ENCODE assay signal across 9 cellular contexts in the genomic region with DNA sequence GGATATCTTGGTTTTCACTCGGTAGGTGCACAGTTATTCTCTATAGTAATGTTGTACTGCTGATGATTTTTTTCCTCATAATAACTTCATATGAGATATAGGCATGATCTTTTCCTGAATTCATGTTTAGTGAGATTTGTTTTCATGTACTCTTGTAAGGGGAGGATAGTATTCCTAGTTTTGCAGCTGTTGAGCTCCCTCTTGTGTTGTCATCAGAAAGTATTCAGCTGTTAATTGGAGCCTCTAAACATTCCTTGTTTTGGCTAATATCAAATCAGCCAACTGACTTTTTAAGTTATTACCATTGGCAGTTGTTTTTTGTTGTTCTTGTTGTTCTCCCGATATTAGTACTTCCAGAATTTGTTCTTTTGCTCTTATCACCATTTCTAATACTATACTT. TPM values are rescaled to one million over a fixed set of nuclear protein-coding genes. Genes with fewer than 3 reads are reported as not detected.
DNase-seq lines count a peak whose midpoint lies in the region; ATAC-seq and TF ChIP-seq lines count a peak whose summit lies in the region.
"Had no signal": no experiment of that assay in that cellular context is flagged by ENCODE, and none has a peak within 500 bp of the region (broad histone marks: within the 10 kb centered on the region; RNA-seq: fewer than 3 reads in every experiment).

No MANE protein-coding gene starts in this region.

- intact Hi-C loops in left colon (cut with DNase I, micrococcal nuclease) = no loop called here

- DNase-seq in GM12864 (ENCODE audit: low read depth) = no peak
- peak; percentile 75 for DNase-seq in NCI-H1105 (lab: John Stamatoyannopoulos, UW)
- DNase-seq in dermis blood vessel endothelial cell = peak; percentile 17
- DNase-seq in pons (ENCODE audit: low spot score) = peak; percentile 80
- no peak for DNase-seq in left colon
- DNase-seq in LoVo (ENCODE audit: low spot score) = no peak
- DNase-seq in activated T-cell treated with anti-CD3 and anti-CD28 coated beads, Interleukin-2, amount 50 U/mL, for 1 hour = no peak
- no peak for DNase-seq in NCI-H1930 (lab: John Stamatoyannopoulos, UW)
- DNase-seq: right lobe of liver had no signal

- ATAC-seq in left colon = no peak

- TF ChIP-seq CTCF in GM12864 (IDR thresholded peaks at IDR 0.05; ENCODE audit: low read depth, low read length, missing control alignments) = peak; percentile 3

- H3K4me3 ChIP-seq in GM12864 (ENCODE audit: low read depth, low read length) = no peak overlapping the region
- H3K4me3 ChIP-seq: right lobe of liver had no signal

RNA-seq across cellular contexts. Expression of gene OR10R2, which starts 24.4 kb away (rescaled TPM):
- total RNA-seq in dermis blood vessel endothelial cell (not detected in 2 replicates), left colon (not detected)
- total RNA-seq: right lobe of liver had no signal

RNA-seq across cellular contexts. Expression of gene OR10K1, which starts 34.7 kb away (rescaled TPM):
- total RNA-seq in dermis blood vessel endothelial cell (not detected in 2 replicates), left colon (not detected)
- total RNA-seq: right lobe of liver had no signal

RNA-seq across cellular contexts. Expression of gene OR6Y1, which starts 57.8 kb away (rescaled TPM):
- total RNA-seq in dermis blood vessel endothelial cell (not detected in 2 replicates), left colon (not detected)
- total RNA-seq: right lobe of liver had no signal

Comparison
In these comparisons a context has a peak if more than half of its experiments do, and no peak if none do; other contexts are left out.
1. DNase-seq: peak in NCI-H1105 (single experiment), dermis blood vessel endothelial cell (single experiment) and pons (single experiment); none in GM12864 (single experiment), left colon (0 of 2), LoVo (single experiment), activated T-cell treated with anti-CD3 and anti-CD28 coated beads, Interleukin-2, amount 50 U/mL, for 1 hour (single experiment) and NCI-H1930 (0 of 2).